ENCODE assay signal across 1 cellular context in the genomic region with DNA sequence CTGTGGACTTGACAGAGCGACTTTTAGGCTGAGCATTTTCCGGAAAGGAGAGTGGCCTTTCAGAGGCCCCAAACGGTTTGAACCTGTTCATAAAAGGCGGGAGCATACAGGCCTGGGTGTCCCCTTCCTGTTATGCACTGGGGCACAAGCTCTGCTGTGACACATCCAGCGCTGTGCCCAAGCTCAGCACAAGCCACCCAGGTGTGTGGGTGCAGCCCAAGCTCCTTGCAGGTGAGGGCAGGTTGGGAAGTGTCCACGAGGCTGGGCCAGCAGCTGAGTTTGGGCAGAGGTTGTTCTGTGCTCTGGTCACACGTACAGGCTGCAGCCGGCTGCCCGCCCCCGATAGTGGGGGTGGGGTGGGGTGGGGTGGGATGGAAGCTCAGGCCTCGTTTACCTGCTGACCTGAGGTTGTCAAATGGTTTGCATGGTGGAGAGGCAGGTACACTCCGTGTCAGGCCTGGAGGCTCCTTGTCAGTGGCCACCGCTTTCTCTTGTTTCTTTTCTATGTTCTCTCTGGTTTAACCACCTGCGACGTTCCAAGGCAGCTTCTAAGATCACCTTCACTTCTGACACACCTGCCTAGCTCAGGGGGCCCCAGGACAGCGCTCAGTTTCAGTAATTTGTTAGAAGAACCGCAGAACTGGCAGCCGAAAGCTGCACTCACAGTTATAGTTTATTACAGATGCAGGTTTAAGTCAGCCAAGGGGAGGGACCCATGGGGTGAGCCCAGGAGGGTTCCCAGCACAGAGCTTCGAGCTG.
TF ChIP-seq lines count a peak whose summit lies in the region.

No MANE protein-coding gene starts in this region.

TF ChIP-seq in SK-N-SH treated with all-trans-retinoic acid at 6 μM for 48 hours, 23 proteins besides CTCF, POLR2A, EP300 and RAD21 (continued from another document):
- TF ChIP-seq, protein P1, sequence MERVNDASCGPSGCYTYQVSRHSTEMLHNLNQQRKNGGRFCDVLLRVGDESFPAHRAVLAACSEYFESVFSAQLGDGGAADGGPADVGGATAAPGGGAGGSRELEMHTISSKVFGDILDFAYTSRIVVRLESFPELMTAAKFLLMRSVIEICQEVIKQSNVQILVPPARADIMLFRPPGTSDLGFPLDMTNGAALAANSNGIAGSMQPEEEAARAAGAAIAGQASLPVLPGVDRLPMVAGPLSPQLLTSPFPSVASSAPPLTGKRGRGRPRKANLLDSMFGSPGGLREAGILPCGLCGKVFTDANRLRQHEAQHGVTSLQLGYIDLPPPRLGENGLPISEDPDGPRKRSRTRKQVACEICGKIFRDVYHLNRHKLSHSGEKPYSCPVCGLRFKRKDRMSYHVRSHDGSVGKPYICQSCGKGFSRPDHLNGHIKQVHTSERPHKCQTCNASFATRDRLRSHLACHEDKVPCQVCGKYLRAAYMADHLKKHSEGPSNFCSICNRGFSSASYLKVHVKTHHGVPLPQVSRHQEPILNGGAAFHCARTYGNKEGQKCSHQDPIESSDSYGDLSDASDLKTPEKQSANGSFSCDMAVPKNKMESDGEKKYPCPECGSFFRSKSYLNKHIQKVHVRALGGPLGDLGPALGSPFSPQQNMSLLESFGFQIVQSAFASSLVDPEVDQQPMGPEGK (CRISPR knock-in tag; IDR thresholded peaks at IDR 0.05; ENCODE audit: borderline replicate concordance), result no peak
- TF ChIP-seq SNAI2 (CRISPR knock-in tag; IDR thresholded peaks at IDR 0.05) (no peak), TCF4 (CRISPR knock-in tag; IDR thresholded peaks at IDR 0.05; ENCODE audit: borderline replicate concordance) (no peak), OSR1 (CRISPR knock-in tag; IDR thresholded peaks at IDR 0.05) (no peak), ZFP3 (CRISPR knock-in tag; IDR thresholded peaks at IDR 0.05) (no peak), TOX (CRISPR knock-in tag; IDR thresholded peaks at IDR 0.05; ENCODE audit: borderline replicate concordance) (no peak), RARB (CRISPR knock-in tag; IDR thresholded peaks at IDR 0.05) (no peak), ZNF70 (CRISPR knock-in tag; IDR thresholded peaks at IDR 0.05) (no peak), GLIS3 (CRISPR knock-in tag; IDR thresholded peaks at IDR 0.05) (no peak), BACH2 (CRISPR knock-in tag; IDR thresholded peaks at IDR 0.05; ENCODE audit: borderline replicate concordance) (no peak), ESRRG (CRISPR knock-in tag; IDR thresholded peaks at IDR 0.05) (no peak), ARNTL (CRISPR knock-in tag; IDR thresholded peaks at IDR 0.05; ENCODE audit: borderline replicate concordance, low read depth) (no peak), CSDC2 (CRISPR knock-in tag; IDR thresholded peaks at IDR 0.05) (no peak), ZNF565 (CRISPR knock-in tag; conservative IDR thresholded peaks at IDR 0.05; ENCODE audit: low read depth) (no peak)
- TF ChIP-seq, protein P2, sequence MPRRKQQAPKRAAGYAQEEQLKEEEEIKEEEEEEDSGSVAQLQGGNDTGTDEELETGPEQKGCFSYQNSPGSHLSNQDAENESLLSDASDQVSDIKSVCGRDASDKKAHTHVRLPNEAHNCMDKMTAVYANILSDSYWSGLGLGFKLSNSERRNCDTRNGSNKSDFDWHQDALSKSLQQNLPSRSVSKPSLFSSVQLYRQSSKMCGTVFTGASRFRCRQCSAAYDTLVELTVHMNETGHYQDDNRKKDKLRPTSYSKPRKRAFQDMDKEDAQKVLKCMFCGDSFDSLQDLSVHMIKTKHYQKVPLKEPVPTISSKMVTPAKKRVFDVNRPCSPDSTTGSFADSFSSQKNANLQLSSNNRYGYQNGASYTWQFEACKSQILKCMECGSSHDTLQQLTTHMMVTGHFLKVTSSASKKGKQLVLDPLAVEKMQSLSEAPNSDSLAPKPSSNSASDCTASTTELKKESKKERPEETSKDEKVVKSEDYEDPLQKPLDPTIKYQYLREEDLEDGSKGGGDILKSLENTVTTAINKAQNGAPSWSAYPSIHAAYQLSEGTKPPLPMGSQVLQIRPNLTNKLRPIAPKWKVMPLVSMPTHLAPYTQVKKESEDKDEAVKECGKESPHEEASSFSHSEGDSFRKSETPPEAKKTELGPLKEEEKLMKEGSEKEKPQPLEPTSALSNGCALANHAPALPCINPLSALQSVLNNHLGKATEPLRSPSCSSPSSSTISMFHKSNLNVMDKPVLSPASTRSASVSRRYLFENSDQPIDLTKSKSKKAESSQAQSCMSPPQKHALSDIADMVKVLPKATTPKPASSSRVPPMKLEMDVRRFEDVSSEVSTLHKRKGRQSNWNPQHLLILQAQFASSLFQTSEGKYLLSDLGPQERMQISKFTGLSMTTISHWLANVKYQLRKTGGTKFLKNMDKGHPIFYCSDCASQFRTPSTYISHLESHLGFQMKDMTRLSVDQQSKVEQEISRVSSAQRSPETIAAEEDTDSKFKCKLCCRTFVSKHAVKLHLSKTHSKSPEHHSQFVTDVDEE (CRISPR knock-in tag; IDR thresholded peaks at IDR 0.05), result no peak
- TF ChIP-seq, protein P3, sequence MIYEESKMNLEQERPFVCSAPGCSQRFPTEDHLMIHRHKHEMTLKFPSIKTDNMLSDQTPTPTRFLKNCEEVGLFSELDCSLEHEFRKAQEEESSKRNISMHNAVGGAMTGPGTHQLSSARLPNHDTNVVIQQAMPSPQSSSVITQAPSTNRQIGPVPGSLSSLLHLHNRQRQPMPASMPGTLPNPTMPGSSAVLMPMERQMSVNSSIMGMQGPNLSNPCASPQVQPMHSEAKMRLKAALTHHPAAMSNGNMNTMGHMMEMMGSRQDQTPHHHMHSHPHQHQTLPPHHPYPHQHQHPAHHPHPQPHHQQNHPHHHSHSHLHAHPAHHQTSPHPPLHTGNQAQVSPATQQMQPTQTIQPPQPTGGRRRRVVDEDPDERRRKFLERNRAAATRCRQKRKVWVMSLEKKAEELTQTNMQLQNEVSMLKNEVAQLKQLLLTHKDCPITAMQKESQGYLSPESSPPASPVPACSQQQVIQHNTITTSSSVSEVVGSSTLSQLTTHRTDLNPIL (CRISPR knock-in tag; IDR thresholded peaks at IDR 0.05; ENCODE audit: low read depth), result no peak
TF ChIP-seq in SK-N-SH treated with all-trans-retinoic acid at 6 μM for 48 hours: peak in this region for 0.
